ENCODE assay signal across 22 cellular contexts in the genomic region with DNA sequence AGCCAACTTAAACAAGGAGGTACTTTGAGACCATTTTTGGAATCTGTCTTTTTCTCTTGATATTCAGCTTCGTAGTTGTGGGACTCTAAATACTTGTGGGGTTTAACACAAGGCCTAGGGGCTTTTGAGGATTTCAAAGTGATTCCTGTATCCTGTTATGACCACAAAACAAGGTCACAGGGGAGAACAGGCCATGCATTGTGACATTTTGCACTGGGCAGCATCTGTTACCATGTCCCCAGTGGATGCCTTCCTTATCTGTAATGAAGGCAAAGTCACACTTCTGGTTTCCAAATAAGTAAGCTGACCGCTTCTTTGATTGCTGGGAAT.
DNase-seq lines count a peak whose midpoint lies in the region; ATAC-seq, FAIRE-seq and TF ChIP-seq lines count a peak whose summit lies in the region.
"Had no signal": no experiment of that assay in that cellular context is flagged by ENCODE, and none has a peak within 500 bp of the region (broad histone marks: within the 10 kb centered on the region; RNA-seq: fewer than 3 reads in every experiment).

No MANE protein-coding gene starts in this region.

- no peaks in the 10 kb centered on the region for H3K36me3 Mint-ChIP-seq in endodermal cell (ENCODE audit: low read depth)

- intact Hi-C loops in Right ventricle myocardium inferior (cut with DNase I) (no loop called here), left ventricle myocardium inferior (cut with micrococcal nuclease) (no loop called here), A673 (cut with micrococcal nuclease; ENCODE audit: unreplicated experiment) (no loop called here)

- H3K36me3 ChIP-seq in left ventricle myocardium inferior, result no peaks in the 10 kb centered on the region
- H3K36me3 ChIP-seq in endodermal cell (ENCODE audit: control insufficient read depth, insufficient read depth, low read length), result no peaks in the 10 kb centered on the region
- H3K36me3 ChIP-seq in A673 (ENCODE audit: insufficient read depth, low read length, poor library complexity, severe bottlenecking), result no peaks in the 10 kb centered on the region
- H3K36me3 ChIP-seq in small intestine (ENCODE audit: control insufficient read depth in 2 of 2, insufficient read depth in 2 of 2, low read length in 2 of 2), result no peaks in the 10 kb centered on the region
- H3K36me3 ChIP-seq: neutrophil, SJSA1, tibial artery had no signal

- no TSS peak for BruUV-seq in A673 (replicated peaks; lab: Mats Ljungman, UMichigan)

- WGBS in endodermal cell (ENCODE audit: insufficient coverage in 1 of 2, insufficient read length in 1 of 2), 2 experiments, result 82 to 92% methylated on average over 2 of the region's 2 CpGs
- 67 to 76% (median 74%) methylated on average over 2 of the region's 2 CpGs for WGBS in small intestine, 3 donors

- H3K27me3 Mint-ChIP-seq in endodermal cell (ENCODE audit: insufficient read depth), result no peaks in the 10 kb centered on the region
- no peaks in the 10 kb centered on the region for H3K27me3 Mint-ChIP-seq in stimulated activated naive CD8-positive, alpha-beta T cell treated with anti-CD3 and anti-CD28 coated beads, Interleukin-15, amount 100 ng/mL, for 72 hours
- H3K27me3 Mint-ChIP-seq: activated T-cell treated with anti-CD3 and anti-CD28 coated beads, Interleukin-2, amount 50 U/mL, for 24 hours had no signal

- H3K9me3 ChIP-seq in left ventricle myocardium inferior (replicated peaks) (no peaks in the 10 kb centered on the region), endodermal cell (ENCODE audit: control insufficient read depth, low read length) (no peaks in the 10 kb centered on the region), A673 (ENCODE audit: low read depth, low read length, poor library complexity, severe bottlenecking) (no peaks in the 10 kb centered on the region), small intestine (ENCODE audit: control insufficient read depth, low read depth) (no peaks in the 10 kb centered on the region)
- H3K9me3 ChIP-seq: Caco-2, neutrophil, SJSA1, tibial artery had no signal

- no peak overlapping the region for H3K27ac ChIP-seq in left ventricle myocardium inferior (replicated peaks)
- H3K27ac ChIP-seq in endodermal cell (ENCODE audit: low read depth, low read length), result peak overlapping the region; percentile 41
- no peak overlapping the region for H3K27ac ChIP-seq in A673 (ENCODE audit: low read depth, low read length, poor library complexity, severe bottlenecking)
- no peak overlapping the region for H3K27ac ChIP-seq in small intestine (ENCODE audit: low read depth in 1 of 2, low read length in 1 of 2)
- H3K27ac ChIP-seq: 22Rv1, neutrophil, SJSA1, tibial artery had no signal

- peak; percentile 41 for ATAC-seq in Right ventricle myocardium inferior
- ATAC-seq in stimulated activated naive CD8-positive, alpha-beta T cell treated with anti-CD3 and anti-CD28 coated beads, Interleukin-15, amount 100 ng/mL, for 72 hours, result no peak
- ATAC-seq: Panc1 had no signal

- POLR2A ChIA-PET in A673 (lab: Charles Lee; ENCODE audit: low non-redundant PET), result no interaction called here

- H3K4me3 ChIP-seq in left ventricle myocardium inferior, result no peak overlapping the region
- no peak overlapping the region for H3K4me3 ChIP-seq in endodermal cell (ENCODE audit: low read length)
- H3K4me3 ChIP-seq in A673 (ENCODE audit: low read depth, low read length, poor library complexity, severe bottlenecking), result no peak overlapping the region
- H3K4me3 ChIP-seq in small intestine (ENCODE audit: low read depth in 1 of 2, low read length in 2 of 2), result no peak overlapping the region
- H3K4me3 ChIP-seq: SJSA1, tibial artery had no signal

- DNase-seq in Right ventricle myocardium inferior (ENCODE audit: missing footprints) (no peak), left ventricle myocardium inferior (no peak), endodermal cell (no peak), midbrain (lab: John Stamatoyannopoulos, UW) (peak; percentile 37), superior temporal gyrus (ENCODE audit: extremely low spot score) (peak; percentile 43), A673 (ENCODE audit: low spot score) (no peak), small intestine (no peak)
- no peak for DNase-seq in stimulated activated naive CD8-positive, alpha-beta T cell treated with anti-CD3 and anti-CD28 coated beads, Interleukin-15, amount 100 ng/mL, for 72 hours
- DNase-seq: activated CD4-positive, alpha-beta T cell treated with anti-CD3 and anti-CD28 coated beads for 4 hours; activated gamma-delta T cell treated with Interleukin-2 at 50 U/mL for 16 hours; activated T-cell treated with anti-CD3 and anti-CD28 coated beads, Interleukin-2, amount 50 U/mL, for 24 hours; Caco-2; HCEC 1CT; Kasumi-1; NCI-H187; stimulated activated CD4-positive, alpha-beta T cell treated with anti-CD3 and anti-CD28 coated beads, Interleukin-4, amount 100 ng/mL, for 24 hours; stimulated activated naive CD4-positive, alpha-beta T cell treated with Interleukin-2 at 50 U/mL for 16 hours; tibial artery had no signal

- no peak overlapping the region for H3K9ac ChIP-seq in endodermal cell (ENCODE audit: extremely low read depth, low read length, poor library complexity, severe bottlenecking)

- no peak overlapping the region for H3K27ac Mint-ChIP-seq in endodermal cell
- H3K27ac Mint-ChIP-seq in stimulated activated naive CD8-positive, alpha-beta T cell treated with anti-CD3 and anti-CD28 coated beads, Interleukin-15, amount 100 ng/mL, for 72 hours, result no peak overlapping the region
- H3K27ac Mint-ChIP-seq: activated T-cell treated with anti-CD3 and anti-CD28 coated beads, Interleukin-2, amount 50 U/mL, for 24 hours had no signal

- CTCF ChIA-PET in A673 (lab: Charles Lee), result no interaction called here

- H3K27me3 ChIP-seq in left ventricle myocardium inferior (ENCODE audit: low read depth), result peaks cover 5% of the 10 kb centered on the region
- H3K27me3 ChIP-seq in endodermal cell (ENCODE audit: control insufficient read depth, insufficient read depth, low read length, poor library complexity, severe bottlenecking), result no peaks in the 10 kb centered on the region
- no peaks in the 10 kb centered on the region for H3K27me3 ChIP-seq in A673 (replicated peaks; ENCODE audit: insufficient read depth, low read depth, low read length, poor library complexity)
- no peaks in the 10 kb centered on the region for H3K27me3 ChIP-seq in small intestine (ENCODE audit: control insufficient read depth in 2 of 2, insufficient read depth in 2 of 2, low read length in 2 of 2)
- H3K27me3 ChIP-seq: neutrophil, tibial artery had no signal

- H3K9me3 Mint-ChIP-seq in endodermal cell, result no peaks in the 10 kb centered on the region
- H3K9me3 Mint-ChIP-seq in stimulated activated naive CD8-positive, alpha-beta T cell treated with anti-CD3 and anti-CD28 coated beads, Interleukin-15, amount 100 ng/mL, for 72 hours, result peaks cover 0 to 4% of the 10 kb centered on the region in 2 donors

- TF ChIP-seq CTCF in left ventricle myocardium inferior (IDR thresholded peaks at IDR 0.05; ENCODE audit: borderline replicate concordance), result no peak
- TF ChIP-seq CTCF in endodermal cell (conservative IDR thresholded peaks at IDR 0.05), result no peak
- TF ChIP-seq CTCF in A673 (conservative IDR thresholded peaks at IDR 0.05; ENCODE audit: low read depth, low read length), result no peak

- no peak overlapping the region for H3K4me3 Mint-ChIP-seq in endodermal cell
- no peak overlapping the region for H3K4me3 Mint-ChIP-seq in stimulated activated naive CD8-positive, alpha-beta T cell treated with anti-CD3 and anti-CD28 coated beads, Interleukin-15, amount 100 ng/mL, for 72 hours
- H3K4me3 Mint-ChIP-seq: activated T-cell treated with anti-CD3 and anti-CD28 coated beads, Interleukin-2, amount 50 U/mL, for 24 hours had no signal

- H3K4me1 ChIP-seq in left ventricle myocardium inferior, result no peaks in the 10 kb centered on the region
- H3K4me1 ChIP-seq in endodermal cell (ENCODE audit: control insufficient read depth, insufficient read depth, low read length), result no peaks in the 10 kb centered on the region
- no peaks in the 10 kb centered on the region for H3K4me1 ChIP-seq in A673 (ENCODE audit: insufficient read depth, low read length, poor library complexity, severe bottlenecking)
- H3K4me1 ChIP-seq in small intestine (ENCODE audit: control insufficient read depth in 2 of 2, insufficient read depth in 1 of 2, low read depth in 1 of 2, low read length in 1 of 2), result no peaks in the 10 kb centered on the region
- H3K4me1 ChIP-seq: Caco-2, SJSA1, tibial artery had no signal

- H3K4me1 Mint-ChIP-seq in endodermal cell, result peaks cover 21% of the 10 kb centered on the region
- no peaks in the 10 kb centered on the region for H3K4me1 Mint-ChIP-seq in stimulated activated naive CD8-positive, alpha-beta T cell treated with anti-CD3 and anti-CD28 coated beads, Interleukin-15, amount 100 ng/mL, for 72 hours

- no peak for FAIRE-seq in small intestine (lab: Jason Lieb, UNC)

Comparison
In these comparisons a context has a peak if more than half of its experiments do, and no peak if none do; other contexts are left out.
1. DNase-seq: peak in midbrain (single experiment) and superior temporal gyrus (single experiment); none in Right ventricle myocardium inferior (single experiment), left ventricle myocardium inferior (single experiment), endodermal cell (single experiment), A673 (single experiment), small intestine (single experiment) and stimulated activated naive CD8-positive, alpha-beta T cell treated with anti-CD3 and anti-CD28 coated beads, Interleukin-15, amount 100 ng/mL, for 72 hours (0 of 2).